ENCODE assay signal across 8 cellular contexts in the genomic region with DNA sequence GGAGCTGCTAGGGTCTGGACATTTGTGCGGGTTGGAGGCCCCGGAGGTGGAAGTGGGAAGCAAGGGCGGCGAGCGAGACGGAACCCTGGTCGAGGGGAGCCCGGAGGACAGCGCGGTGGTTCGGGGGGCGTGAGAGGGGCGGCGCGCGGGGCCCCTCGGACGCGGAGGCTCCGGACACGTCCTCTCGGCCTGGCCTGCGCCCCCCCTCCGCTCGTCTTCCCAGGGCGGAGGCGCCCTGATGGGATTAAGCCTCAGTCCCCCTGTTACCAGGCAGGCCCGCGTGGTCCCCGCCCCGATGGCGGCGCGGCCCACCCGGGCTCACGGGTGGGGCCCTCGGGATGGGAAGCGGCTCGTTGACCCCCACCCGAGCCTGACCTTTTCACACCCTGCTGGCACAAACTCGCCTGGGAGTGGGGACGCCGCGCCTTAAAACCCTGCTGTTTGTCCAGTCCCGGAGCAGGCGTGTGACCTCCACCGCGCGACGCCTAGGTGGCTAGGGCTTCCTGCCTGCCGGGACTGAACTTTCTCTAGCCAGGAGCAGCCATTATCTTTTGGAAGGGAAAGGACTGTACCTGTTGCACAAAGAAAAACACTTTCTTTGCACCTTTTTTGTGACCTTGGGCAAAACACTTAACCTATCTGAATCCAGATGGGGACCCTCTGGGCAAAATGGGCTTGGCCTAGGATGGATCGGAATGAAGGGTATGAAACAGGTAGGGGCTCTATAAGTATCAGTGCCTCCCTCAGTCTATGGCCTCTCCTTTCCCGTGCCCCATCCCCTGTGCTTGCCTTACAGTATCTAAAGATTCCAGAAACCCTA. TPM values are rescaled to one million over a fixed set of nuclear protein-coding genes. Genes with fewer than 3 reads are reported as not detected.
DNase-seq lines count a peak whose midpoint lies in the region; ATAC-seq and TF ChIP-seq lines count a peak whose summit lies in the region.

No MANE protein-coding gene starts in this region.

- no peak for TF ChIP-seq CTCF in KMS-11 (conservative IDR thresholded peaks at IDR 0.05; ENCODE audit: low read depth, low read length)

- ATAC-seq in HG02763 (IDR thresholded peaks at IDR 0.05; ENCODE audit: unreplicated experiment) (no peak), GM19452 (IDR thresholded peaks at IDR 0.05; ENCODE audit: unreplicated experiment) (no peak), HG03175 (IDR thresholded peaks at IDR 0.05; ENCODE audit: unreplicated experiment) (no peak)

- peak overlapping the region; percentile 69 for H3K4me2 ChIP-seq in KMS-11

- H3K27ac ChIP-seq in ACC112 (ENCODE audit: low read depth, low read length), result peak overlapping the region; percentile 81
- no peak overlapping the region for H3K27ac ChIP-seq in KMS-11
- H3K27ac ChIP-seq in ectodermal cell (ENCODE audit: insufficient read depth, low read depth, low read length, poor library complexity, severe bottlenecking), result peak overlapping the region; percentile 4

- 3% methylated on average over 53 of the region's 53 CpGs for WGBS in ectodermal cell, 2 experiments

- H2AFZ ChIP-seq in ACC112 (ENCODE audit: low read length, unreplicated experiment) (peak overlapping the region; percentile 39), KMS-11 (ENCODE audit: low read depth) (peak overlapping the region; percentile 93)

- H3K36me3 ChIP-seq in ACC112 (ENCODE audit: insufficient read depth, low read length) (no peaks in the 10 kb centered on the region), KMS-11 (ENCODE audit: insufficient read depth) (no peaks in the 10 kb centered on the region), ectodermal cell (ENCODE audit: control insufficient read depth, insufficient read depth, low read length) (no peaks in the 10 kb centered on the region), mucosa of stomach (ENCODE audit: control insufficient read depth, insufficient read depth, low read length) (no peaks in the 10 kb centered on the region)

- peaks cover 10% of the 10 kb centered on the region for H3K4me1 ChIP-seq in ACC112 (ENCODE audit: control insufficient read depth, insufficient read depth, low read length, unreplicated experiment)
- H3K4me1 ChIP-seq in KMS-11 (ENCODE audit: low read depth, poor library complexity, severe bottlenecking), result peaks cover 4% of the 10 kb centered on the region
- H3K4me1 ChIP-seq in ectodermal cell (ENCODE audit: control insufficient read depth, insufficient read depth, low read length), result peaks cover 14% of the 10 kb centered on the region
- peaks cover 20% of the 10 kb centered on the region for H3K4me1 ChIP-seq in mucosa of stomach (ENCODE audit: control insufficient read depth, insufficient read depth, low read length)

- peak overlapping the region; percentile 98 for H3K4me3 ChIP-seq in ACC112 (ENCODE audit: low read depth, low read length)
- H3K4me3 ChIP-seq in KMS-11 (IDR thresholded peaks at IDR 0.05; ENCODE audit: insufficient read depth, low read depth, low read length), result no peak overlapping the region
- peak overlapping the region; percentile 47 for H3K4me3 ChIP-seq in ectodermal cell (ENCODE audit: insufficient read depth, low read depth, low read length)
- H3K4me3 ChIP-seq in mucosa of stomach (ENCODE audit: low read length), result peak overlapping the region; percentile 77

- H3K79me2 ChIP-seq in ACC112 (ENCODE audit: control insufficient read depth, insufficient read depth, low read length, unreplicated experiment), result peaks cover 25% of the 10 kb centered on the region
- H3K79me2 ChIP-seq in KMS-11 (ENCODE audit: insufficient read depth, low read depth), result no peaks in the 10 kb centered on the region

- no peak for DNase-seq in pons (ENCODE audit: low spot score)

- no peaks in the 10 kb centered on the region for H3K27me3 ChIP-seq in ACC112 (ENCODE audit: insufficient read depth, low read length)
- no peaks in the 10 kb centered on the region for H3K27me3 ChIP-seq in KMS-11 (ENCODE audit: insufficient read depth, low read depth)
- no peaks in the 10 kb centered on the region for H3K27me3 ChIP-seq in ectodermal cell (ENCODE audit: control insufficient read depth, insufficient read depth, low read length, poor library complexity, severe bottlenecking)
- H3K27me3 ChIP-seq in mucosa of stomach (ENCODE audit: control insufficient read depth, insufficient read depth, low read length), result peaks cover 2% of the 10 kb centered on the region

- no peaks in the 10 kb centered on the region for H4K20me1 ChIP-seq in KMS-11 (ENCODE audit: insufficient read depth)

- peak overlapping the region; percentile 55; the same call in 1 of the 2 replicates for H3K9ac ChIP-seq in KMS-11
- H3K9ac ChIP-seq in mucosa of stomach (ENCODE audit: low read length), result peak overlapping the region; percentile 93

- H3K9me3 ChIP-seq in ectodermal cell (ENCODE audit: control insufficient read depth, low read length) (no peaks in the 10 kb centered on the region), mucosa of stomach (ENCODE audit: control insufficient read depth, low read length) (no peaks in the 10 kb centered on the region)

RNA-seq across cellular contexts. Expression of a gene that starts 1.0 kb away (rescaled TPM):
- polyA plus RNA-seq in ectodermal cell (2013, experiment 1 of 4), result 20.4 TPM
- 23.9 TPM for polyA plus RNA-seq in ectodermal cell (2013, experiment 2 of 4)
- 15.3 TPM for polyA plus RNA-seq in ectodermal cell (2013, experiment 3 of 4)
- polyA plus RNA-seq in ectodermal cell (2013, experiment 4 of 4), result 18.6 TPM

RNA-seq across cellular contexts. Expression of a gene that starts 7.0 kb away (rescaled TPM):
- not detected for polyA plus RNA-seq in ectodermal cell (2013, experiment 1 of 4)
- polyA plus RNA-seq in ectodermal cell (2013, experiment 2 of 4), result not detected
- polyA plus RNA-seq in ectodermal cell (2013, experiment 3 of 4), result not detected
- polyA plus RNA-seq in ectodermal cell (2013, experiment 4 of 4), result not detected
